ENCODE assay signal across 13 cellular contexts in the genomic region with DNA sequence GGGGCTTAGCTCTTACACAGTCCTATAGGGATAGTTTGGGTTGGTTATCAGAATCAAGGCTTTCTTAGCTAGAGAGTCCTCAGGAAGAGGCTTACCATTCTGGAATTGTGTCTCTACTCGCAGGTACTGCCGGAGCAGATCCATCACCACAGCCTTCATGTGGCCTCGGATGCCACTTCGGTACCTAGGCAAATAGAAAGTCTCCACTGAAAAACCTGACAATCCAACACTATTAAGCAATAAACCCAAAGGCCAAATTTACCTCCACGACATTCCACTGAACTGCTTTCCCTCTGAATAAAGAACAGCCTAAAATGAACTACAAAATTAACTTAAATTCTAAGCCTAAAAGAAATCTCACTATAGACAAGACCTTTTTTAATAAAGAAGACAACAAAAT.
DNase-seq lines count a peak whose midpoint lies in the region; ATAC-seq and TF ChIP-seq lines count a peak whose summit lies in the region.
"Had no signal": no experiment of that assay in that cellular context is flagged by ENCODE, and none has a peak within 500 bp of the region (broad histone marks: within the 10 kb centered on the region; RNA-seq: fewer than 3 reads in every experiment).

No MANE protein-coding gene starts in this region.

- TF ChIP-seq CTCF in VCaP (conservative IDR thresholded peaks at IDR 0.05), result no peak
- no peak for TF ChIP-seq CTCF in left lung (IDR thresholded peaks at IDR 0.05)

- H3K9me3 Mint-ChIP-seq in activated T-cell treated with anti-CD3 and anti-CD28 coated beads, Interleukin-2, amount 50 U/mL, for 72 hours, result no peaks in the 10 kb centered on the region
- H3K9me3 Mint-ChIP-seq: CD4-positive, CD25-positive, alpha-beta regulatory T cell; HFFc6 had no signal

- WGBS in urinary bladder, result 81% methylated on average over 5 of the region's 5 CpGs

- H3K4me1 ChIP-seq in left lung, result peaks cover 9 to 10% of the 10 kb centered on the region in 2 donors
- H3K4me1 ChIP-seq in urinary bladder (ENCODE audit: insufficient read depth), result no peaks in the 10 kb centered on the region
- H3K4me1 ChIP-seq: BLaER1 treated with 17β-estradiol and CSF1 and Interleukin-3, amounts not matched to agents 10 nM and 100 nM had no signal

- DNase-seq in activated T-cell treated with anti-CD3 and anti-CD28 coated beads, Interleukin-2, amount 50 U/mL, for 72 hours, result no peak
- no peak for DNase-seq in activated T-cell treated with anti-CD3 and anti-CD28 coated beads for 4 hours
- no peak for DNase-seq in left lung
- no peak for DNase-seq in COR-L47 (lab: John Stamatoyannopoulos, UW)
- DNase-seq in AG20443 (ENCODE audit: low spot score), result no peak
- DNase-seq: Calu3, DMS 273 treated with DMSO at 0.1 percent for 48 hours had no signal

- no peaks in the 10 kb centered on the region for H3K27me3 Mint-ChIP-seq in activated T-cell treated with anti-CD3 and anti-CD28 coated beads, Interleukin-2, amount 50 U/mL, for 72 hours (ENCODE audit: low read depth)
- H3K27me3 Mint-ChIP-seq: CD4-positive, CD25-positive, alpha-beta regulatory T cell had no signal

- no peak overlapping the region for H3K4me3 Mint-ChIP-seq in activated T-cell treated with anti-CD3 and anti-CD28 coated beads, Interleukin-2, amount 50 U/mL, for 72 hours
- H3K4me3 Mint-ChIP-seq: CD4-positive, CD25-positive, alpha-beta regulatory T cell; HFFc6 had no signal

- intact Hi-C loops in left lung (cut with DNase I), result no loop called here

- peaks cover 10 to 19% of the 10 kb centered on the region in 2 donors for H3K36me3 Mint-ChIP-seq in activated T-cell treated with anti-CD3 and anti-CD28 coated beads, Interleukin-2, amount 50 U/mL, for 72 hours (ENCODE audit: insufficient read depth in 2 of 2)

- H3K27ac ChIP-seq in VCaP, result peak overlapping the region; percentile 1; the same call in 1 of the 2 replicates
- no peak overlapping the region for H3K27ac ChIP-seq in left lung
- peak overlapping the region; percentile 5 for H3K27ac ChIP-seq in urinary bladder (ENCODE audit: low read depth)
- H3K27ac ChIP-seq: 22Rv1 had no signal

- peaks cover 0 to 89% of the 10 kb centered on the region in 2 donors for H3K36me3 ChIP-seq in left lung
- H3K36me3 ChIP-seq in urinary bladder (ENCODE audit: insufficient read depth), result peaks cover 2% of the 10 kb centered on the region

- no peaks in the 10 kb centered on the region for H3K4me1 Mint-ChIP-seq in activated T-cell treated with anti-CD3 and anti-CD28 coated beads, Interleukin-2, amount 50 U/mL, for 72 hours (ENCODE audit: low read depth)

- peak overlapping the region; percentile 60 for H3K27ac Mint-ChIP-seq in activated T-cell treated with anti-CD3 and anti-CD28 coated beads, Interleukin-2, amount 50 U/mL, for 72 hours
- H3K27ac Mint-ChIP-seq: HFFc6 had no signal

- no peak for ATAC-seq in activated T-cell treated with anti-CD3 and anti-CD28 coated beads, Interleukin-2, amount 50 U/mL, for 72 hours (replicated peaks in 1 of 2)
- ATAC-seq in left lung, result peak; percentile 34

- H3K9me3 ChIP-seq in left lung, result no peaks in the 10 kb centered on the region
- H3K9me3 ChIP-seq: BLaER1 treated with 17β-estradiol and CSF1 and Interleukin-3, amounts not matched to agents 10 nM and 100 nM had no signal

- no peak overlapping the region for H3K4me3 ChIP-seq in left lung
- no peak overlapping the region for H3K4me3 ChIP-seq in urinary bladder (ENCODE audit: low read depth, low read length)
- H3K4me3 ChIP-seq: BLaER1 treated with 17β-estradiol and CSF1 and Interleukin-3, amounts not matched to agents 10 nM and 100 nM had no signal

- H3K27me3 ChIP-seq in left lung, result no peaks in the 10 kb centered on the region
- H3K27me3 ChIP-seq: BLaER1 treated with 17β-estradiol and CSF1 and Interleukin-3, amounts not matched to agents 10 nM and 100 nM had no signal

Comparison
In these comparisons a context has a peak if more than half of its experiments do, and no peak if none do; other contexts are left out.
1. H3K27ac ChIP-seq: peak in VCaP (single experiment) and urinary bladder (single experiment); none in left lung (0 of 2).